In the genomic region with DNA sequence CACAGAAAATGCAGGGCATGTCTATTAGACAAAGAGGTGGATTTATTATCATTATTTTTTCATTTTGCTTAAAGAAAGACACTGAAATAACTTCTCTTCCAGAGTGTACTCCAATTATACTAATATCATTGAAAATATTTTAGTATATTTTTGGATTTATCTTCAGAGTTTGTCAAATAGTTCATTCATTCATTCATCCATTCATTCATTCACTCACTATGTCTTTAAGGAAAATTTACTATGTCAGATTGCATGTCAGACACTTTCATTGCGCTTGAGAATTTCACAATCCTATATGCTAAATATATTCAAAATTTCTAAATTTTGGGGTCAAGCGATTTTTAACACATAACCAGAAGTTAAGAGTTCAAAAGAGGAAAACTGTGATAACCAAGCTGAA, we compare ENCODE assay signal across 1 cellular context.
TF ChIP-seq lines count a peak whose summit lies in the region.

No MANE protein-coding gene starts in this region.

TF ChIP-seq in GM12878, 131 proteins besides CTCF, POLR2A, EP300 and RAD21 (continued from another document):
- no peak for TF ChIP-seq WRNIP1 (IDR thresholded peaks at IDR 0.05; ENCODE audit: borderline replicate concordance, low read depth, low read length)
- TF ChIP-seq TCF12 (IDR thresholded peaks at IDR 0.05; ENCODE audit: low read depth, low read length), result no peak
- TF ChIP-seq ZNF24 (IDR thresholded peaks at IDR 0.05), result peak; percentile 54; the same call in 1 of the 2 replicates
- TF ChIP-seq MEF2B (IDR thresholded peaks at IDR 0.05; ENCODE audit: partially characterized antibody, poor library complexity, severe bottlenecking), result no peak
- no peak for TF ChIP-seq STAT3 (IDR thresholded peaks at IDR 0.05; ENCODE audit: low read depth, low read length)
- TF ChIP-seq TBL1XR1 (IDR thresholded peaks at IDR 0.05; ENCODE audit: low read depth, low read length), result no peak
